In the genomic region with DNA sequence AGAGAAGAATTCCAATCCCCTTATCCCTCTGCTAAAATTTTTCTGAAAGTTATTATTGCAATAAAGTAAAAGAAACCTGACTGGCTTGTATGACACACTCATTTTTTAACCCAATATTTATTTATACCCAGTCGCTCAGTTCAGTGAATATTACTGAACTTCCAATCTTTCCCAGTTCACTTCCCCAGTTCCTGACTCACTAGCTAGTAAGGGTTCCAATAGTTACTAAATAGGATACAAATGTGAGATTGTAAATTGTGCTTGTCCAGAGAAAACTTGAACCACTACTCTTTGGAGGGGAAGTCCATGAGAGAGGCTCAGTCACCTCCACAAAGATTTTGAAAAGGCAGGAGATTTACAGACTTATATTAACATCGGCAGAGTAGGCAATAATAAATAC, we compare ENCODE assay signal across 17 cellular contexts. TPM values are rescaled to one million over a fixed set of nuclear protein-coding genes. Genes with fewer than 3 reads are reported as not detected.
A peak's percentile ranks its signal among the peaks of the same experiment; 100 is the strongest.
DNase-seq lines count a peak whose midpoint lies in the region; ATAC-seq and TF ChIP-seq lines count a peak whose summit lies in the region.
"Had no signal": no experiment of that assay in that cellular context is flagged by ENCODE, and none has a peak within 500 bp of the region (broad histone marks: within the 10 kb centered on the region; RNA-seq: fewer than 3 reads in every experiment).

No MANE protein-coding gene starts in this region.

- H3K4me3 Mint-ChIP-seq in GM23338: no peak overlapping the region
- H3K4me3 Mint-ChIP-seq in effector memory CD8-positive, alpha-beta T cell: no peak overlapping the region
- H3K4me3 Mint-ChIP-seq: CD14-positive monocyte had no signal

- H3K27me3 Mint-ChIP-seq in GM23338 (ENCODE audit: insufficient read depth, low read depth, poor library complexity): peaks cover 2% of the 10 kb centered on the region
- H3K27me3 Mint-ChIP-seq in effector memory CD8-positive, alpha-beta T cell: no peaks in the 10 kb centered on the region

- peaks cover 19% of the 10 kb centered on the region for H3K4me1 Mint-ChIP-seq in GM23338
- H3K4me1 Mint-ChIP-seq in effector memory CD8-positive, alpha-beta T cell (ENCODE audit: low read depth in 2 of 2): no peaks in the 10 kb centered on the region
- H3K4me1 Mint-ChIP-seq: CD14-positive monocyte had no signal

- no peak for TF ChIP-seq POLR2A in thyroid gland (IDR thresholded peaks at IDR 0.05)

- no peaks in the 10 kb centered on the region for H3F3A ChIP-seq in GM23338 (replicated peaks; ENCODE audit: low read depth)
- peaks cover 23% of the 10 kb centered on the region for H3F3A ChIP-seq in PC-9 (ENCODE audit: insufficient read depth, low read depth)

- H3K27ac ChIP-seq in GM23338 (ENCODE audit: low read depth) (no peak overlapping the region; the same call in 1 of the 2 replicates), PC-9 (peak overlapping the region; percentile 84; the same call in 1 of the 2 replicates), thyroid gland (peak overlapping the region; percentile 79 to 96 (median 83))

- no TSS peak for BruUV-seq in PC-9 (replicated peaks; lab: Mats Ljungman, UMichigan)

- TF ChIP-seq CTCF in GM23338 (conservative IDR thresholded peaks at IDR 0.05; ENCODE audit: low read depth in 2 of 2): no peak
- no peak for TF ChIP-seq CTCF in PC-9 (conservative IDR thresholded peaks at IDR 0.05)
- TF ChIP-seq CTCF in thyroid gland (IDR thresholded peaks at IDR 0.05): no peak

- H4K20me1 ChIP-seq in GM23338 (replicated peaks; ENCODE audit: insufficient read depth) (no peaks in the 10 kb centered on the region), PC-9 (ENCODE audit: insufficient read depth) (no peaks in the 10 kb centered on the region)

- H3K4me3 ChIP-seq in GM23338 (no peak overlapping the region), PC-9 (no peak overlapping the region), thyroid gland (replicated peaks in 1 of 3) (no peak overlapping the region)
- H3K4me3 ChIP-seq: HAP-1 had no signal

- no peaks in the 10 kb centered on the region for H3K36me3 Mint-ChIP-seq in GM23338 (ENCODE audit: low read depth)
- H3K36me3 Mint-ChIP-seq in effector memory CD8-positive, alpha-beta T cell (ENCODE audit: insufficient read depth): peaks cover 6% of the 10 kb centered on the region
- H3K36me3 Mint-ChIP-seq: CD14-positive monocyte had no signal

- H3K9me3 ChIP-seq in PC-9 (ENCODE audit: insufficient read depth, low read depth): no peaks in the 10 kb centered on the region
- no peaks in the 10 kb centered on the region for H3K9me3 ChIP-seq in thyroid gland
- H3K9me3 ChIP-seq: HAP-1 had no signal

- H3K36me3 ChIP-seq in GM23338 (ENCODE audit: insufficient read depth): no peaks in the 10 kb centered on the region
- H3K36me3 ChIP-seq in PC-9 (ENCODE audit: low read depth): no peaks in the 10 kb centered on the region
- H3K36me3 ChIP-seq in thyroid gland: no peaks in the 10 kb centered on the region
- H3K36me3 ChIP-seq: HAP-1 had no signal

- H3K27me3 ChIP-seq in GM23338 (ENCODE audit: insufficient read depth) (no peaks in the 10 kb centered on the region), PC-9 (ENCODE audit: insufficient read depth, low read depth) (no peaks in the 10 kb centered on the region), thyroid gland (no peaks in the 10 kb centered on the region)

- H3K9me3 Mint-ChIP-seq in GM23338: no peaks in the 10 kb centered on the region
- peaks cover 2 to 3% of the 10 kb centered on the region in 2 donors for H3K9me3 Mint-ChIP-seq in effector memory CD8-positive, alpha-beta T cell

- no peak overlapping the region for H3K27ac Mint-ChIP-seq in GM23338
- H3K27ac Mint-ChIP-seq in effector memory CD8-positive, alpha-beta T cell: no peak overlapping the region
- H3K27ac Mint-ChIP-seq: CD14-positive monocyte had no signal

- DNase-seq in GM23338 (ENCODE audit: low spot score) (no peak), PC-9 (no peak), kidney glomerular epithelial cell (lab: John Stamatoyannopoulos, UW) (peak; percentile 58), thyroid gland (no peak), DMS79 treated with DMSO at 0.1 percent for 48 hours (lab: John Stamatoyannopoulos, UW) (no peak)
- no peak for DNase-seq in effector memory CD8-positive, alpha-beta T cell
- DNase-seq: AML-193, COR-L47, NCI-H1105, NCI-H1694, NCI-H2227 treated with DMSO at 0.1 percent for 48 hours, NCI-H524 treated with DMSO at 0.1 percent for 48 hours, SHP77 had no signal

- intact Hi-C loops in PC-9 (cut with micrococcal nuclease; ENCODE audit: unreplicated experiment) (loop anchor here (10.0 kb wide), 1 partner anchor 206 kb away; the partner anchor contains the start of gene KLHL20), thyroid gland (cut with DNase I) (no loop called here)

- 90 to 93% methylated on average over 2 of the region's 2 CpGs for WGBS in thyroid gland, 2 donors

- POLR2A ChIA-PET in PC-9 (lab: Charles Lee; ENCODE audit: unreplicated experiment): no interaction called here

- H2AFZ ChIP-seq in GM23338 (peak overlapping the region; percentile 12; the same call in 1 of the 2 replicates), PC-9 (no peak overlapping the region)

- H3K4me1 ChIP-seq in GM23338 (ENCODE audit: insufficient read depth) (peaks cover 17% of the 10 kb centered on the region), PC-9 (replicated peaks; ENCODE audit: insufficient read depth) (peaks cover 36% of the 10 kb centered on the region), thyroid gland (peaks cover 19 to 20% of the 10 kb centered on the region in 2 donors)

- CTCF ChIA-PET in PC-9 (lab: Charles Lee): no interaction called here

- ATAC-seq in GM23338 (no peak), GM18519 (IDR thresholded peaks at IDR 0.05; ENCODE audit: low FRiP score, unreplicated experiment) (no peak)
- ATAC-seq in effector memory CD8-positive, alpha-beta T cell (replicated peaks): no peak
- ATAC-seq: HepG2 had no signal

- H3K4me2 ChIP-seq in GM23338 (no peak overlapping the region), PC-9 (peak overlapping the region; percentile 75)

- no peaks in the 10 kb centered on the region for H3K79me2 ChIP-seq in GM23338 (replicated peaks; ENCODE audit: insufficient read depth)
- H3K79me2 ChIP-seq in PC-9 (ENCODE audit: low read depth): no peaks in the 10 kb centered on the region

- peaks cover 3% of the 10 kb centered on the region; the same call in 1 of the 2 replicates for H3K9me2 ChIP-seq in GM23338 (ENCODE audit: insufficient read depth)
- no peaks in the 10 kb centered on the region for H3K9me2 ChIP-seq in PC-9 (ENCODE audit: insufficient read depth)

TF ChIP-seq in GM23338, 12 proteins besides CTCF, POLR2A, EP300 and RAD21 (continues in another document):
- TF ChIP-seq, protein P1, sequence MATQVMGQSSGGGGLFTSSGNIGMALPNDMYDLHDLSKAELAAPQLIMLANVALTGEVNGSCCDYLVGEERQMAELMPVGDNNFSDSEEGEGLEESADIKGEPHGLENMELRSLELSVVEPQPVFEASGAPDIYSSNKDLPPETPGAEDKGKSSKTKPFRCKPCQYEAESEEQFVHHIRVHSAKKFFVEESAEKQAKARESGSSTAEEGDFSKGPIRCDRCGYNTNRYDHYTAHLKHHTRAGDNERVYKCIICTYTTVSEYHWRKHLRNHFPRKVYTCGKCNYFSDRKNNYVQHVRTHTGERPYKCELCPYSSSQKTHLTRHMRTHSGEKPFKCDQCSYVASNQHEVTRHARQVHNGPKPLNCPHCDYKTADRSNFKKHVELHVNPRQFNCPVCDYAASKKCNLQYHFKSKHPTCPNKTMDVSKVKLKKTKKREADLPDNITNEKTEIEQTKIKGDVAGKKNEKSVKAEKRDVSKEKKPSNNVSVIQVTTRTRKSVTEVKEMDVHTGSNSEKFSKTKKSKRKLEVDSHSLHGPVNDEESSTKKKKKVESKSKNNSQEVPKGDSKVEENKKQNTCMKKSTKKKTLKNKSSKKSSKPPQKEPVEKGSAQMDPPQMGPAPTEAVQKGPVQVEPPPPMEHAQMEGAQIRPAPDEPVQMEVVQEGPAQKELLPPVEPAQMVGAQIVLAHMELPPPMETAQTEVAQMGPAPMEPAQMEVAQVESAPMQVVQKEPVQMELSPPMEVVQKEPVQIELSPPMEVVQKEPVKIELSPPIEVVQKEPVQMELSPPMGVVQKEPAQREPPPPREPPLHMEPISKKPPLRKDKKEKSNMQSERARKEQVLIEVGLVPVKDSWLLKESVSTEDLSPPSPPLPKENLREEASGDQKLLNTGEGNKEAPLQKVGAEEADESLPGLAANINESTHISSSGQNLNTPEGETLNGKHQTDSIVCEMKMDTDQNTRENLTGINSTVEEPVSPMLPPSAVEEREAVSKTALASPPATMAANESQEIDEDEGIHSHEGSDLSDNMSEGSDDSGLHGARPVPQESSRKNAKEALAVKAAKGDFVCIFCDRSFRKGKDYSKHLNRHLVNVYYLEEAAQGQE (IDR thresholded peaks at IDR 0.05; ENCODE audit: unreplicated experiment): no peak
- TF ChIP-seq JUNB (IDR thresholded peaks at IDR 0.05; ENCODE audit: unreplicated experiment): no peak
- no peak for TF ChIP-seq ETS1 (IDR thresholded peaks at IDR 0.05)
- no peak for TF ChIP-seq EZH2 (IDR thresholded peaks at IDR 0.05; ENCODE audit: low read depth, unreplicated experiment)
- no peak for TF ChIP-seq POLR2AphosphoS5 (IDR thresholded peaks at IDR 0.05; ENCODE audit: low read depth)
- TF ChIP-seq STAT1 (IDR thresholded peaks at IDR 0.05; ENCODE audit: unreplicated experiment): no peak
- no peak for TF ChIP-seq ZNF331 (CRISPR knock-in tag; IDR thresholded peaks at IDR 0.05; ENCODE audit: low read depth)

RNA-seq across cellular contexts. Expression of gene PRDX6, which starts 31.4 kb away (rescaled TPM):
- 448 and 516 TPM in 2 replicates for total RNA-seq in GM23338 (2014; rRNA removed; shearing (Covaris generic))
- 726 and 746 TPM in 2 replicates for polyA plus RNA-seq in GM23338 (2016; fragmentation: Nextera tagmentation; extraction: Ambion mirVana)
- total RNA-seq in PC-9 (2021) (376 and 421 TPM in 2 replicates), thyroid gland (100 to 1,000 TPM; 161 to 301 (median 233) TPM)
